In genomic region chrX:6667048-6667768, GRCh38 we compare ENCODE assay signal across 1 cellular context.
TF ChIP-seq lines count a peak whose summit lies in the region.

No MANE protein-coding gene starts in this region.

TF ChIP-seq in SK-N-SH, 30 proteins besides CTCF, POLR2A, EP300 and RAD21 (continued from another document):
- no peak for TF ChIP-seq PBX3 (IDR thresholded peaks at IDR 0.05)
- TF ChIP-seq GABPA (IDR thresholded peaks at IDR 0.05; ENCODE audit: low read depth), result no peak
- TF ChIP-seq CHD2 (IDR thresholded peaks at IDR 0.05; ENCODE audit: low read length, partially characterized antibody), result no peak
- TF ChIP-seq USF1 (IDR thresholded peaks at IDR 0.05; ENCODE audit: borderline replicate concordance, low read depth), result no peak
- TF ChIP-seq RFX5 (IDR thresholded peaks at IDR 0.05; ENCODE audit: low read length), result no peak
- TF ChIP-seq USF2 (IDR thresholded peaks at IDR 0.05; ENCODE audit: borderline replicate concordance, low read depth, low read length), result no peak
- no peak for TF ChIP-seq TCF12 (IDR thresholded peaks at IDR 0.05)
- no peak for TF ChIP-seq RCOR1 (IDR thresholded peaks at IDR 0.05; ENCODE audit: low read length)
